In the genomic region with DNA sequence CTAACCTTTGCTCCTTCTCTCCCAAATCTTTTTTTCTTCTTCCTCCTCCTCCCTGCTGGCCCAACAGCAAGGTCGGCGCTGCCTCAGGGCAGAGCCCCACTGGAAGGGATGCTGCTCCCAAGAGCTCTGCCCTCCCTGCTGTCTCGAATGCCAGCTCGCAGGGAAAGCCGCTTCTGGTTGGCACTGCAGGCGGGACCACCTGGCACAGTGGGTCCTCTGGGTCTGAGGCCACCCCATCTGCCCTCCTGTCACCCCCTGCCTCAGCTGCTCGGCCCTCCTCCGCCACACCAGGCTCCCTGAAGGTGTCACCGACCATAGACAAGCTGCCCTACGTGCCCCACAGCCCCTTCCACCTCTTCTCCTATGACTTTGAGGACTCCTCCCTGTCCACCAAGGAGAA, we compare ENCODE assay signal across 18 cellular contexts.
"Had no signal": no experiment of that assay in that cellular context is flagged by ENCODE, and none has a peak within 500 bp of the region (broad histone marks: within the 10 kb centered on the region; RNA-seq: fewer than 3 reads in every experiment).

No MANE protein-coding gene starts in this region.

- H3K4me1 Mint-ChIP-seq: memory B cell had no signal

- H3K4me3 Mint-ChIP-seq: memory B cell had no signal

- H3K27ac Mint-ChIP-seq: memory B cell had no signal

- DNase-seq: dermis blood vessel endothelial cell; dorsolateral prefrontal cortex; effector CD4-positive, alpha-beta T cell; effector memory CD4-positive, alpha-beta T cell; esophagus squamous epithelium; foreskin fibroblast; foreskin melanocyte; gastrocnemius medialis; glutamatergic neuron; head of caudate nucleus; heart right ventricle; hippocampal formation; left cardiac atrium; mammary epithelial cell; mesendoderm; midbrain had no signal

- H3K36me3 Mint-ChIP-seq: memory B cell had no signal

- ATAC-seq: gastrocnemius medialis, left cardiac atrium, left lung had no signal
